Comparison of ENCODE assay signal across 21 cellular contexts in genomic region chr12:112188130-112188830, GRCh38.
"Had no signal": no experiment of that assay in that cellular context is flagged by ENCODE, and none has a peak within 500 bp of the region (broad histone marks: within the 10 kb centered on the region; RNA-seq: fewer than 3 reads in every experiment).

No MANE protein-coding gene starts in this region.

- H3K27me3 Mint-ChIP-seq: activated CD4-positive, alpha-beta T cell treated with anti-CD3 and anti-CD28 coated beads, Interleukin-2, amount 10 ng/mL, durations not matched to agents 24 days and 14 days; activated CD8-positive, alpha-beta memory T cell treated with anti-CD3 and anti-CD28 coated beads, Interleukin-2, amount 10 ng/mL, durations not matched to agents 7 days and 5 days; activated naive CD4-positive, alpha-beta T cell treated with anti-CD3 and anti-CD28 coated beads, Interleukin-2, amount 50 U/mL, for 24 hours; activated T-cell treated with anti-CD3 and anti-CD28 coated beads, Interleukin-2, amount 50 U/mL, for 24 hours had no signal

- ATAC-seq: activated CD8-positive, alpha-beta memory T cell treated with anti-CD3 and anti-CD28 coated beads, Interleukin-2, amount 10 ng/mL, durations not matched to agents 7 days and 5 days; WTC11 had no signal

- H3K9me3 ChIP-seq: breast epithelium, colonic mucosa had no signal

- H3K4me1 Mint-ChIP-seq: activated naive CD4-positive, alpha-beta T cell treated with anti-CD3 and anti-CD28 coated beads, Interleukin-2, amount 50 U/mL, for 24 hours had no signal

- H3K9me3 Mint-ChIP-seq: activated CD4-positive, alpha-beta T cell treated with anti-CD3 and anti-CD28 coated beads, Interleukin-2, amount 10 ng/mL, durations not matched to agents 24 days and 14 days; activated naive CD4-positive, alpha-beta T cell treated with anti-CD3 and anti-CD28 coated beads, Interleukin-2, amount 50 U/mL, for 24 hours; activated T-cell treated with anti-CD3 and anti-CD28 coated beads, Interleukin-2, amount 50 U/mL, for 24 hours; activated T-helper 1 cell treated with anti-CD3 and anti-CD28 coated beads, Interleukin-12 subunit alpha, Interleukin-12 subunit beta, Interleukin-2, Interleukin-4 antibody, amounts not matched to agents 30 ng/mL and 10 ng/mL and 1 ng/mL, durations not matched to agents 14 hours and 24 hours and 36 hours; T-helper 1 cell treated with Interleukin-12 subunit alpha and Interleukin-12 subunit beta and Interleukin-4 antibody, amounts not matched to agents 30 μg/mL and 1 μg/mL, for 36 hours; WTC11 had no signal

- H3K27ac Mint-ChIP-seq: activated CD4-positive, alpha-beta T cell treated with anti-CD3 and anti-CD28 coated beads, Interleukin-2, amount 10 ng/mL, durations not matched to agents 24 days and 14 days; activated CD8-positive, alpha-beta memory T cell treated with anti-CD3 and anti-CD28 coated beads, Interleukin-2, amount 10 ng/mL, durations not matched to agents 7 days and 5 days; activated T-cell treated with anti-CD3 and anti-CD28 coated beads, Interleukin-2, amount 50 U/mL, for 24 hours; activated T-helper 1 cell treated with anti-CD3 and anti-CD28 coated beads, Interleukin-12 subunit alpha, Interleukin-12 subunit beta, Interleukin-2, Interleukin-4 antibody, amounts not matched to agents 30 ng/mL and 10 ng/mL and 1 ng/mL, durations not matched to agents 14 hours and 24 hours and 36 hours; T-helper 1 cell treated with Interleukin-12 subunit alpha and Interleukin-12 subunit beta and Interleukin-4 antibody, amounts not matched to agents 30 μg/mL and 1 μg/mL, for 36 hours; WTC11 had no signal

- H3K27ac ChIP-seq: breast epithelium, colonic mucosa had no signal

- H3K27me3 ChIP-seq: breast epithelium, colonic mucosa had no signal

- DNase-seq: activated CD4-positive, alpha-beta T cell treated with anti-CD3 and anti-CD28 coated beads for 1 hour; activated CD4-positive, alpha-beta T cell treated with anti-CD3 and anti-CD28 coated beads, Interleukin-2, amount 10 ng/mL, durations not matched to agents 24 days and 14 days; activated CD4-positive, alpha-beta T cell treated with anti-CD3 and anti-CD28 coated beads, Interleukin-2, amount 50 U/mL, for 48 hours; activated CD8-positive, alpha-beta memory T cell treated with anti-CD3 and anti-CD28 coated beads, Interleukin-2, amount 10 ng/mL, durations not matched to agents 7 days and 5 days; activated effector memory CD4-positive, alpha-beta T cell treated with Interleukin-2 at 50 U/mL for 16 hours; activated naive CD4-positive, alpha-beta T cell; activated T-cell treated with anti-CD3 and anti-CD28 coated beads, Interleukin-2, amount 50 U/mL, for 24 hours; caudate nucleus; colonic mucosa; NCI-H1105 treated with DMSO at 0.1 percent for 48 hours; NCI-H1436 treated with DMSO at 0.1 percent for 48 hours; NCI-H187; NCI-H2081; NCI-H446; NCI-H526 treated with DMSO at 0.1 percent for 48 hours; SHP77 treated with DMSO at 0.1 percent for 48 hours had no signal

- H3K4me3 Mint-ChIP-seq: activated CD4-positive, alpha-beta T cell treated with anti-CD3 and anti-CD28 coated beads, Interleukin-2, amount 10 ng/mL, durations not matched to agents 24 days and 14 days; activated CD8-positive, alpha-beta memory T cell treated with anti-CD3 and anti-CD28 coated beads, Interleukin-2, amount 10 ng/mL, durations not matched to agents 7 days and 5 days; activated naive CD4-positive, alpha-beta T cell treated with anti-CD3 and anti-CD28 coated beads, Interleukin-2, amount 50 U/mL, for 24 hours; activated T-cell treated with anti-CD3 and anti-CD28 coated beads, Interleukin-2, amount 50 U/mL, for 24 hours; activated T-helper 1 cell treated with anti-CD3 and anti-CD28 coated beads, Interleukin-12 subunit alpha, Interleukin-12 subunit beta, Interleukin-2, Interleukin-4 antibody, amounts not matched to agents 30 ng/mL and 10 ng/mL and 1 ng/mL, durations not matched to agents 14 hours and 24 hours and 36 hours; T-helper 1 cell treated with Interleukin-12 subunit alpha and Interleukin-12 subunit beta and Interleukin-4 antibody, amounts not matched to agents 30 μg/mL and 1 μg/mL, for 36 hours; WTC11 had no signal

- H3K4me1 ChIP-seq: colonic mucosa had no signal

- H3K4me3 ChIP-seq: breast epithelium, colonic mucosa had no signal
